In genomic region chr2:176814274-176814673, GRCh38 we compare ENCODE assay signal across 22 cellular contexts.
DNase-seq lines count a peak whose midpoint lies in the region; ATAC-seq and TF ChIP-seq lines count a peak whose summit lies in the region.
"Had no signal": no experiment of that assay in that cellular context is flagged by ENCODE, and none has a peak within 500 bp of the region (broad histone marks: within the 10 kb centered on the region; RNA-seq: fewer than 3 reads in every experiment).

No MANE protein-coding gene starts in this region.

- intact Hi-C loops in ovary (cut with DNase I): loop anchor here in 1 of 4 donors (10.0 kb wide), 3 partner anchors 159 to 689 kb away; partner anchors contain the start of genes HOXD8 and HOXD9

- H3K9me3 Mint-ChIP-seq in progenitor cell of endocrine pancreas (ENCODE audit: low read depth): no peaks in the 10 kb centered on the region
- H3K9me3 Mint-ChIP-seq in activated CD8-positive, alpha-beta memory T cell treated with anti-CD3 and anti-CD28 coated beads, Interleukin-2, amount 10 ng/mL, durations not matched to agents 7 days and 5 days (ENCODE audit: low read depth): no peaks in the 10 kb centered on the region
- H3K9me3 Mint-ChIP-seq: CD4-positive, alpha-beta memory T cell; immature natural killer cell; stimulated activated naive B cell treated with anti-CD40 and anti-IgM and Interleukin-4, amounts not matched to agents 10 μg/mL and 1 μg/mL and 100 μg/mL, for 72 hours had no signal

- TF ChIP-seq POLR2A in ovary (IDR thresholded peaks at IDR 0.05): no peak

- in situ Hi-C loops in GM23248 (cut with MboI): loop anchor here (10.0 kb wide), 1 partner anchor 159 kb away; no protein-coding TSS in a partner anchor

- H3F3A ChIP-seq in GM23248 (ENCODE audit: insufficient read depth): no peaks in the 10 kb centered on the region

- no peak overlapping the region for H3K9ac ChIP-seq in GM23248

- H2AFZ ChIP-seq in GM23248: no peak overlapping the region

- no peaks in the 10 kb centered on the region for H3K36me3 Mint-ChIP-seq in progenitor cell of endocrine pancreas (ENCODE audit: insufficient read depth)
- no peaks in the 10 kb centered on the region for H3K36me3 Mint-ChIP-seq in activated CD8-positive, alpha-beta memory T cell treated with anti-CD3 and anti-CD28 coated beads, Interleukin-2, amount 10 ng/mL, durations not matched to agents 7 days and 5 days
- H3K36me3 Mint-ChIP-seq: activated naive CD8-positive, alpha-beta T cell; CD4-positive, alpha-beta memory T cell; immature natural killer cell; stimulated activated naive B cell treated with anti-CD40 and anti-IgM and Interleukin-4, amounts not matched to agents 10 μg/mL and 1 μg/mL and 100 μg/mL, for 72 hours had no signal

- TF ChIP-seq CTCF in LNCaP clone FGC (IDR thresholded peaks at IDR 0.05; ENCODE audit: control insufficient read depth, extremely low read depth, insufficient read depth) (no peak), RWPE2 (IDR thresholded peaks at IDR 0.05; ENCODE audit: poor library complexity, severe bottlenecking) (no peak), progenitor cell of endocrine pancreas (IDR thresholded peaks at IDR 0.05; ENCODE audit: unreplicated experiment) (no peak), ovary (IDR thresholded peaks at IDR 0.05) (no peak)

- H3K27me3 ChIP-seq in GM23248 (replicated peaks; ENCODE audit: insufficient read depth) (no peaks in the 10 kb centered on the region), RWPE2 (ENCODE audit: insufficient read depth, poor library complexity, severe bottlenecking) (no peaks in the 10 kb centered on the region), ovary (no peaks in the 10 kb centered on the region)
- H3K27me3 ChIP-seq: ascending aorta, esophagus muscularis mucosa, uterus had no signal

- H3K27ac ChIP-seq in GM23248 (no peak overlapping the region), RWPE2 (ENCODE audit: poor library complexity, severe bottlenecking) (no peak overlapping the region), ovary (no peak overlapping the region)
- H3K27ac ChIP-seq: ascending aorta, esophagus muscularis mucosa, RWPE1, suprapubic skin had no signal

- H3K4me1 ChIP-seq in GM23248 (ENCODE audit: insufficient read depth): 0 out of 2 replicates have a peak, but pooled peaks cover 4% of the 10 kb centered on the region
- H3K4me1 ChIP-seq in RWPE2 (ENCODE audit: insufficient read depth, poor library complexity, severe bottlenecking): peaks cover 7% of the 10 kb centered on the region
- H3K4me1 ChIP-seq in ovary (ENCODE audit: insufficient read depth): peaks cover 9% of the 10 kb centered on the region
- H3K4me1 ChIP-seq: suprapubic skin had no signal

- ATAC-seq in RWPE2 (ENCODE audit: low read depth): peak; percentile 60; the same call in 2 of the 3 replicates
- no peak for ATAC-seq in GM19467 (IDR thresholded peaks at IDR 0.05; ENCODE audit: unreplicated experiment)
- no peak for ATAC-seq in activated CD8-positive, alpha-beta memory T cell treated with anti-CD3 and anti-CD28 coated beads, Interleukin-2, amount 10 ng/mL, durations not matched to agents 7 days and 5 days

- no peaks in the 10 kb centered on the region for H3K9me3 ChIP-seq in GM23248 (ENCODE audit: low read depth)
- H3K9me3 ChIP-seq in RWPE2 (ENCODE audit: severe bottlenecking): no peaks in the 10 kb centered on the region
- no peaks in the 10 kb centered on the region for H3K9me3 ChIP-seq in ovary
- H3K9me3 ChIP-seq: ascending aorta, esophagus muscularis mucosa, suprapubic skin, uterus had no signal

- no peak for TF ChIP-seq EP300 in ovary (IDR thresholded peaks at IDR 0.05)

- peaks cover 31% of the 10 kb centered on the region for H3K4me1 Mint-ChIP-seq in progenitor cell of endocrine pancreas (ENCODE audit: low read depth)
- H3K4me1 Mint-ChIP-seq in activated CD8-positive, alpha-beta memory T cell treated with anti-CD3 and anti-CD28 coated beads, Interleukin-2, amount 10 ng/mL, durations not matched to agents 7 days and 5 days: peaks cover 35% of the 10 kb centered on the region

- no peak overlapping the region for H3K4me2 ChIP-seq in GM23248 (ENCODE audit: unreplicated experiment)

- H3K4me3 Mint-ChIP-seq in progenitor cell of endocrine pancreas (ENCODE audit: low read depth): no peak overlapping the region
- H3K4me3 Mint-ChIP-seq in activated CD8-positive, alpha-beta memory T cell treated with anti-CD3 and anti-CD28 coated beads, Interleukin-2, amount 10 ng/mL, durations not matched to agents 7 days and 5 days: no peak overlapping the region
- H3K4me3 Mint-ChIP-seq: stimulated activated naive B cell treated with anti-CD40 and anti-IgM and Interleukin-4, amounts not matched to agents 10 μg/mL and 1 μg/mL and 100 μg/mL, for 72 hours had no signal

- CTCF ChIA-PET in activated CD8-positive, alpha-beta memory T cell treated with anti-CD3 and anti-CD28 coated beads, Interleukin-2, amount 10 ng/mL, durations not matched to agents 7 days and 5 days (lab: Charles Lee): interaction anchor here (0.6 to 4.7 kb wide), 23 partner anchors 9 to 687 kb away, joined by 3 to 34 read pairs (median 5); no protein-coding TSS in a partner anchor

- H3K27me3 Mint-ChIP-seq in progenitor cell of endocrine pancreas: peaks cover 2% of the 10 kb centered on the region
- H3K27me3 Mint-ChIP-seq in activated CD8-positive, alpha-beta memory T cell treated with anti-CD3 and anti-CD28 coated beads, Interleukin-2, amount 10 ng/mL, durations not matched to agents 7 days and 5 days: no peaks in the 10 kb centered on the region
- H3K27me3 Mint-ChIP-seq: activated naive CD8-positive, alpha-beta T cell had no signal

- no peaks in the 10 kb centered on the region for H3K9me2 ChIP-seq in GM23248 (ENCODE audit: insufficient read depth)

- 0 to 2% methylated on average over 1 of the region's 1 CpG for WGBS in GM23248 (ENCODE audit: low coverage in 1 of 2, low lambda C conversion rate in 2 of 2, missing lambda C conversion rate in 2 of 2), 2 experiments
- WGBS in ovary, 3 donors: 32 to 41% (median 37%) methylated on average over 1 of the region's 1 CpG

- H3K36me3 ChIP-seq in GM23248 (ENCODE audit: low read depth): no peaks in the 10 kb centered on the region
- H3K36me3 ChIP-seq in RWPE2 (ENCODE audit: low read depth): no peaks in the 10 kb centered on the region
- no peaks in the 10 kb centered on the region for H3K36me3 ChIP-seq in ovary
- H3K36me3 ChIP-seq: ascending aorta, esophagus muscularis mucosa, HAP-1, suprapubic skin, uterus had no signal

- H3K4me3 ChIP-seq in GM23248 (no peak overlapping the region), LNCaP clone FGC (ENCODE audit: low read depth, low read length) (no peak overlapping the region), RWPE2 (ENCODE audit: severe bottlenecking) (no peak overlapping the region), ovary (no peak overlapping the region)
- H3K4me3 ChIP-seq: ascending aorta, esophagus muscularis mucosa, HAP-1, suprapubic skin, uterus had no signal

- H3K79me2 ChIP-seq in GM23248 (ENCODE audit: insufficient read depth): no peaks in the 10 kb centered on the region

- no peaks in the 10 kb centered on the region for H4K20me1 ChIP-seq in GM23248 (ENCODE audit: insufficient read depth)

- H3K27ac Mint-ChIP-seq in progenitor cell of endocrine pancreas: peak overlapping the region; percentile 76
- H3K27ac Mint-ChIP-seq in activated CD8-positive, alpha-beta memory T cell treated with anti-CD3 and anti-CD28 coated beads, Interleukin-2, amount 10 ng/mL, durations not matched to agents 7 days and 5 days: no peak overlapping the region
- H3K27ac Mint-ChIP-seq: activated naive CD8-positive, alpha-beta T cell; CD4-positive, alpha-beta memory T cell; immature natural killer cell; stimulated activated naive B cell treated with anti-CD40 and anti-IgM and Interleukin-4, amounts not matched to agents 10 μg/mL and 1 μg/mL and 100 μg/mL, for 72 hours had no signal

- DNase-seq in GM23248 (peak; percentile 14), LNCaP clone FGC (ENCODE audit: low read depth) (peak; percentile 46), RWPE2 (ENCODE audit: low spot score) (no peak), progenitor cell of endocrine pancreas (ENCODE audit: low spot score, unreplicated experiment) (no peak), ovary (no peak)
- no peak for DNase-seq in activated CD8-positive, alpha-beta memory T cell treated with anti-CD3 and anti-CD28 coated beads, Interleukin-2, amount 10 ng/mL, durations not matched to agents 7 days and 5 days
- DNase-seq: activated effector memory CD4-positive, alpha-beta T cell treated with Interleukin-2 at 50 U/mL for 16 hours; cortex of kidney; MV-4-11; NCI-H1694; stimulated activated CD4-positive, alpha-beta T cell treated with anti-CD3 and anti-CD28 coated beads, Interleukin-15, amount 100 ng/mL, for 24 hours; stimulated activated naive B cell treated with anti-CD40 and anti-IgM and Interleukin-4, amounts not matched to agents 10 μg/mL and 1 μg/mL and 100 μg/mL, for 72 hours; uterus had no signal

Comparison
In these comparisons a context has a peak if more than half of its experiments do, and no peak if none do; other contexts are left out.
1. DNase-seq: peak in GM23248 (single experiment) and LNCaP clone FGC (single experiment); none in RWPE2 (single experiment), progenitor cell of endocrine pancreas (single experiment), ovary (0 of 5) and activated CD8-positive, alpha-beta memory T cell treated with anti-CD3 and anti-CD28 coated beads, Interleukin-2, amount 10 ng/mL, durations not matched to agents 7 days and 5 days (single experiment).